In the genomic region with DNA sequence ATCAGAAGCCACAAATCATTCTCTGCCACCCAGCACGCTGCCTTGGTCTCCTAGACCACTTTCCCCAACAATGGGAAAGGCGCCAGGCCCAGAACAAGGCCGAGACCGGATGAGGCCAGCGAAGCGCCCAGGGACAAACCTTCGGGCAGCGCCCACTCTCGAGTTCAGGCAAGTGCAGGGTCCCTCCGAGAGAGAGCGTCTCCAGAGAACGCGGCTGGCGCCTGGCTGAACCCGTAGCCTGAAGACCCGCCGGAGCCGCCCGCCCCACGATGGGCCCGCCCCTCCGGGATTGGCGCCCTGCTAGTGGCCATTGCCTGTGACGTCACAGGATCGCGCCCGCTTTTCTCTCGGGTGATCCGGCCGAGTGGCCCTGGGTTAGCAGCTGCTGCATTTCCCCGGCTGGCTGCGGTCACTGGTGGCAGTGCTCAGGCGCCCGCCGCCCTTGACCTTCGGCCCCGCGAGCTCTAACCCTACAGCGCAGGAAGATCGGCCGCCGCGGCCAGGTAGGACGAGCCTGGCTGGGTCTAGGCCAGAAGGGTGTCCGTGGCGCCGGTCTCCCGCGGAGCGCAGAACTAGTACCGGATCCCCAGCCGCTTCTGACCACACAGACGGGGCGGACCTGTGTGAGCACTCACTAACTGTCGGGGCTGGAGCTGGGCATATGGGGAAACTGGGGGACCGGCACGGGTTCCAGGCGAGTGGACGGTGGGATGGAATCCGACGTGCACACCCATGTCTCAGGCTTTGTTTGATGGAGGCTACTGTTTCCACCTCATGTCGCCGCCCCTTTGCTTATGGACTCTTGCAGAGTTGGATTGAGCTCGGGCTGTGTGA, we compare ENCODE assay signal across 1 cellular context.
TF ChIP-seq lines count a peak whose summit lies in the region.

A gene with protein sequence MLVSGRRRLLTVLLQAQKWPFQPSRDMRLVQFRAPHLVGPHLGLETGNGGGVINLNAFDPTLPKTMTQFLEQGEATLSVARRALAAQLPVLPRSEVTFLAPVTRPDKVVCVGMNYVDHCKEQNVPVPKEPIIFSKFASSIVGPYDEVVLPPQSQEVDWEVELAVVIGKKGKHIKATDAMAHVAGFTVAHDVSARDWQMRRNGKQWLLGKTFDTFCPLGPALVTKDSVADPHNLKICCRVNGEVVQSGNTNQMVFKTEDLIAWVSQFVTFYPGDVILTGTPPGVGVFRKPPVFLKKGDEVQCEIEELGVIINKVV (plus strand): TSS at position 339 of the 834 bp plus-strand sequence. CDS start 2,851 bp downstream, outside the sequence.

TF ChIP-seq in HepG2, 621 proteins besides CTCF, POLR2A, EP300 and RAD21 (continued from another document and continues in another):
- no peak; the same call in 1 of the 2 replicates for TF ChIP-seq RNF2 (conservative IDR thresholded peaks at IDR 0.05; ENCODE audit: low read depth)
- no peak for TF ChIP-seq ZNF75D (CRISPR knock-in tag; IDR thresholded peaks at IDR 0.05; ENCODE audit: borderline replicate concordance)
- TF ChIP-seq ZNF207 (IDR thresholded peaks at IDR 0.05; ENCODE audit: borderline replicate concordance) = no peak
- peak; percentile 74 for TF ChIP-seq RXRA (CRISPR knock-in tag; IDR thresholded peaks at IDR 0.05)
- TF ChIP-seq, protein P1, sequence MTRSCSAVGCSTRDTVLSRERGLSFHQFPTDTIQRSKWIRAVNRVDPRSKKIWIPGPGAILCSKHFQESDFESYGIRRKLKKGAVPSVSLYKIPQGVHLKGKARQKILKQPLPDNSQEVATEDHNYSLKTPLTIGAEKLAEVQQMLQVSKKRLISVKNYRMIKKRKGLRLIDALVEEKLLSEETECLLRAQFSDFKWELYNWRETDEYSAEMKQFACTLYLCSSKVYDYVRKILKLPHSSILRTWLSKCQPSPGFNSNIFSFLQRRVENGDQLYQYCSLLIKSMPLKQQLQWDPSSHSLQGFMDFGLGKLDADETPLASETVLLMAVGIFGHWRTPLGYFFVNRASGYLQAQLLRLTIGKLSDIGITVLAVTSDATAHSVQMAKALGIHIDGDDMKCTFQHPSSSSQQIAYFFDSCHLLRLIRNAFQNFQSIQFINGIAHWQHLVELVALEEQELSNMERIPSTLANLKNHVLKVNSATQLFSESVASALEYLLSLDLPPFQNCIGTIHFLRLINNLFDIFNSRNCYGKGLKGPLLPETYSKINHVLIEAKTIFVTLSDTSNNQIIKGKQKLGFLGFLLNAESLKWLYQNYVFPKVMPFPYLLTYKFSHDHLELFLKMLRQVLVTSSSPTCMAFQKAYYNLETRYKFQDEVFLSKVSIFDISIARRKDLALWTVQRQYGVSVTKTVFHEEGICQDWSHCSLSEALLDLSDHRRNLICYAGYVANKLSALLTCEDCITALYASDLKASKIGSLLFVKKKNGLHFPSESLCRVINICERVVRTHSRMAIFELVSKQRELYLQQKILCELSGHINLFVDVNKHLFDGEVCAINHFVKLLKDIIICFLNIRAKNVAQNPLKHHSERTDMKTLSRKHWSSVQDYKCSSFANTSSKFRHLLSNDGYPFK (CRISPR knock-in tag; IDR thresholded peaks at IDR 0.05; ENCODE audit: borderline replicate concordance) = 0 out of 2 replicates have a peak, but pooled peaks have one; percentile 13
- TF ChIP-seq NCOR1 (IDR thresholded peaks at IDR 0.05; ENCODE audit: borderline replicate concordance, low read length) = peak; percentile 23; the same call in 1 of the 2 replicates
- TF ChIP-seq ZNF10 (CRISPR knock-in tag; IDR thresholded peaks at IDR 0.05; ENCODE audit: borderline replicate concordance, low read depth) = 0 out of 2 replicates have a peak, but pooled peaks have one; percentile 60
- peak; percentile 76; the same call in 1 of the 2 replicates for TF ChIP-seq ZNF33A (CRISPR knock-in tag; IDR thresholded peaks at IDR 0.05; ENCODE audit: borderline replicate concordance)
- TF ChIP-seq TAF1 (CRISPR knock-in tag; IDR thresholded peaks at IDR 0.05) = peak; percentile 93
- TF ChIP-seq PITX1 (CRISPR knock-in tag; IDR thresholded peaks at IDR 0.05) = peak; percentile 81
- TF ChIP-seq, protein P2, sequence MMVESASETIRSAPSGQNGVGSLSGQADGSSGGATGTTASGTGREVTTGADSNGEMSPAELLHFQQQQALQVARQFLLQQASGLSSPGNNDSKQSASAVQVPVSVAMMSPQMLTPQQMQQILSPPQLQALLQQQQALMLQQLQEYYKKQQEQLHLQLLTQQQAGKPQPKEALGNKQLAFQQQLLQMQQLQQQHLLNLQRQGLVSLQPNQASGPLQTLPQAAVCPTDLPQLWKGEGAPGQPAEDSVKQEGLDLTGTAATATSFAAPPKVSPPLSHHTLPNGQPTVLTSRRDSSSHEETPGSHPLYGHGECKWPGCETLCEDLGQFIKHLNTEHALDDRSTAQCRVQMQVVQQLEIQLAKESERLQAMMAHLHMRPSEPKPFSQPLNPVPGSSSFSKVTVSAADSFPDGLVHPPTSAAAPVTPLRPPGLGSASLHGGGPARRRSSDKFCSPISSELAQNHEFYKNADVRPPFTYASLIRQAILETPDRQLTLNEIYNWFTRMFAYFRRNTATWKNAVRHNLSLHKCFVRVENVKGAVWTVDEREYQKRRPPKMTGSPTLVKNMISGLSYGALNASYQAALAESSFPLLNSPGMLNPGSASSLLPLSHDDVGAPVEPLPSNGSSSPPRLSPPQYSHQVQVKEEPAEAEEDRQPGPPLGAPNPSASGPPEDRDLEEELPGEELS (CRISPR knock-in tag; IDR thresholded peaks at IDR 0.05) = no peak; the same call in 1 of the 2 replicates
- TF ChIP-seq, protein P3, sequence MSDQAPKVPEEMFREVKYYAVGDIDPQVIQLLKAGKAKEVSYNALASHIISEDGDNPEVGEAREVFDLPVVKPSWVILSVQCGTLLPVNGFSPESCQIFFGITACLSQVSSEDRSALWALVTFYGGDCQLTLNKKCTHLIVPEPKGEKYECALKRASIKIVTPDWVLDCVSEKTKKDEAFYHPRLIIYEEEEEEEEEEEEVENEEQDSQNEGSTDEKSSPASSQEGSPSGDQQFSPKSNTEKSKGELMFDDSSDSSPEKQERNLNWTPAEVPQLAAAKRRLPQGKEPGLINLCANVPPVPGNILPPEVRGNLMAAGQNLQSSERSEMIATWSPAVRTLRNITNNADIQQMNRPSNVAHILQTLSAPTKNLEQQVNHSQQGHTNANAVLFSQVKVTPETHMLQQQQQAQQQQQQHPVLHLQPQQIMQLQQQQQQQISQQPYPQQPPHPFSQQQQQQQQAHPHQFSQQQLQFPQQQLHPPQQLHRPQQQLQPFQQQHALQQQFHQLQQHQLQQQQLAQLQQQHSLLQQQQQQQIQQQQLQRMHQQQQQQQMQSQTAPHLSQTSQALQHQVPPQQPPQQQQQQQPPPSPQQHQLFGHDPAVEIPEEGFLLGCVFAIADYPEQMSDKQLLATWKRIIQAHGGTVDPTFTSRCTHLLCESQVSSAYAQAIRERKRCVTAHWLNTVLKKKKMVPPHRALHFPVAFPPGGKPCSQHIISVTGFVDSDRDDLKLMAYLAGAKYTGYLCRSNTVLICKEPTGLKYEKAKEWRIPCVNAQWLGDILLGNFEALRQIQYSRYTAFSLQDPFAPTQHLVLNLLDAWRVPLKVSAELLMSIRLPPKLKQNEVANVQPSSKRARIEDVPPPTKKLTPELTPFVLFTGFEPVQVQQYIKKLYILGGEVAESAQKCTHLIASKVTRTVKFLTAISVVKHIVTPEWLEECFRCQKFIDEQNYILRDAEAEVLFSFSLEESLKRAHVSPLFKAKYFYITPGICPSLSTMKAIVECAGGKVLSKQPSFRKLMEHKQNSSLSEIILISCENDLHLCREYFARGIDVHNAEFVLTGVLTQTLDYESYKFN (CRISPR knock-in tag; conservative IDR thresholded peaks at IDR 0.05) = no peak; the same call in 1 of the 2 replicates
- TF ChIP-seq NR2C2 (CRISPR knock-in tag; IDR thresholded peaks at IDR 0.05; ENCODE audit: borderline replicate concordance) = peak; percentile 90
- peak; percentile 96 for TF ChIP-seq KAT8 (CRISPR knock-in tag; IDR thresholded peaks at IDR 0.05)
- TF ChIP-seq, protein P4, sequence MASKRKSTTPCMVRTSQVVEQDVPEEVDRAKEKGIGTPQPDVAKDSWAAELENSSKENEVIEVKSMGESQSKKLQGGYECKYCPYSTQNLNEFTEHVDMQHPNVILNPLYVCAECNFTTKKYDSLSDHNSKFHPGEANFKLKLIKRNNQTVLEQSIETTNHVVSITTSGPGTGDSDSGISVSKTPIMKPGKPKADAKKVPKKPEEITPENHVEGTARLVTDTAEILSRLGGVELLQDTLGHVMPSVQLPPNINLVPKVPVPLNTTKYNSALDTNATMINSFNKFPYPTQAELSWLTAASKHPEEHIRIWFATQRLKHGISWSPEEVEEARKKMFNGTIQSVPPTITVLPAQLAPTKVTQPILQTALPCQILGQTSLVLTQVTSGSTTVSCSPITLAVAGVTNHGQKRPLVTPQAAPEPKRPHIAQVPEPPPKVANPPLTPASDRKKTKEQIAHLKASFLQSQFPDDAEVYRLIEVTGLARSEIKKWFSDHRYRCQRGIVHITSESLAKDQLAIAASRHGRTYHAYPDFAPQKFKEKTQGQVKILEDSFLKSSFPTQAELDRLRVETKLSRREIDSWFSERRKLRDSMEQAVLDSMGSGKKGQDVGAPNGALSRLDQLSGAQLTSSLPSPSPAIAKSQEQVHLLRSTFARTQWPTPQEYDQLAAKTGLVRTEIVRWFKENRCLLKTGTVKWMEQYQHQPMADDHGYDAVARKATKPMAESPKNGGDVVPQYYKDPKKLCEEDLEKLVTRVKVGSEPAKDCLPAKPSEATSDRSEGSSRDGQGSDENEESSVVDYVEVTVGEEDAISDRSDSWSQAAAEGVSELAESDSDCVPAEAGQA (IDR thresholded peaks at IDR 0.05; ENCODE audit: low read depth) = peak; percentile 56; the same call in 1 of the 2 replicates
- TF ChIP-seq, protein P4 (CRISPR knock-in tag; IDR thresholded peaks at IDR 0.05; ENCODE audit: borderline replicate concordance) = no peak
- TF ChIP-seq HHEX (CRISPR knock-in tag; IDR thresholded peaks at IDR 0.05) = no peak
- TF ChIP-seq, protein P5, sequence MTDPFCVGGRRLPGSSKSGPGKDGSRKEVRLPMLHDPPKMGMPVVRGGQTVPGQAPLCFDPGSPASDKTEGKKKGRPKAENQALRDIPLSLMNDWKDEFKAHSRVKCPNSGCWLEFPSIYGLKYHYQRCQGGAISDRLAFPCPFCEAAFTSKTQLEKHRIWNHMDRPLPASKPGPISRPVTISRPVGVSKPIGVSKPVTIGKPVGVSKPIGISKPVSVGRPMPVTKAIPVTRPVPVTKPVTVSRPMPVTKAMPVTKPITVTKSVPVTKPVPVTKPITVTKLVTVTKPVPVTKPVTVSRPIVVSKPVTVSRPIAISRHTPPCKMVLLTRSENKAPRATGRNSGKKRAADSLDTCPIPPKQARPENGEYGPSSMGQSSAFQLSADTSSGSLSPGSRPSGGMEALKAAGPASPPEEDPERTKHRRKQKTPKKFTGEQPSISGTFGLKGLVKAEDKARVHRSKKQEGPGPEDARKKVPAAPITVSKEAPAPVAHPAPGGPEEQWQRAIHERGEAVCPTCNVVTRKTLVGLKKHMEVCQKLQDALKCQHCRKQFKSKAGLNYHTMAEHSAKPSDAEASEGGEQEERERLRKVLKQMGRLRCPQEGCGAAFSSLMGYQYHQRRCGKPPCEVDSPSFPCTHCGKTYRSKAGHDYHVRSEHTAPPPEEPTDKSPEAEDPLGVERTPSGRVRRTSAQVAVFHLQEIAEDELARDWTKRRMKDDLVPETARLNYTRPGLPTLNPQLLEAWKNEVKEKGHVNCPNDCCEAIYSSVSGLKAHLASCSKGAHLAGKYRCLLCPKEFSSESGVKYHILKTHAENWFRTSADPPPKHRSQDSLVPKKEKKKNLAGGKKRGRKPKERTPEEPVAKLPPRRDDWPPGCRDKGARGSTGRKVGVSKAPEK (CRISPR knock-in tag; IDR thresholded peaks at IDR 0.05; ENCODE audit: borderline replicate concordance) = no peak
- no peak for TF ChIP-seq TCF12 (IDR thresholded peaks at IDR 0.05)
- 0 out of 2 replicates have a peak, but pooled peaks have one; percentile 69 for TF ChIP-seq TCF12 (CRISPR knock-in tag; IDR thresholded peaks at IDR 0.05)
- TF ChIP-seq, protein P6, sequence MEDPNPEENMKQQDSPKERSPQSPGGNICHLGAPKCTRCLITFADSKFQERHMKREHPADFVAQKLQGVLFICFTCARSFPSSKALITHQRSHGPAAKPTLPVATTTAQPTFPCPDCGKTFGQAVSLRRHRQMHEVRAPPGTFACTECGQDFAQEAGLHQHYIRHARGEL (CRISPR knock-in tag; IDR thresholded peaks at IDR 0.05) = 0 out of 2 replicates have a peak, but pooled peaks have one; percentile 73
- TF ChIP-seq ZNF629 (CRISPR knock-in tag; conservative IDR thresholded peaks at IDR 0.05) = peak; percentile 13; the same call in 1 of the 2 replicates
